8 cellular contexts compared by ENCODE assay signal in the genomic region with DNA sequence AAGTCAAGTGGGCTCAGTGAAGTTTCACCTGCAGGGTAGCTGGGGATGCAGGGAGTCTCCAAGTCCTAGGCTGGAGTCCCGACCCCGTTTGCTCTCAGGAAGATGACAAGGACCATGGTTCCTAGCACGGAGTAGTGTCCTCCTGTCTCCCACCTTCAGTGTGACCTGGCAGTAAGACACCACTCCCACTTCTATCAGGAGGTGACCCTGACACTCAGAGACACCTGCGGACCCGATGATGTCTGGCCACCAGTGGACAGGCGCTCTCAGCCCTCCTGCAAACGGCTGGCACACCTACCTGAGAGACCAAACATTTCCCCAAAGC. TPM values are rescaled to one million over a fixed set of nuclear protein-coding genes. Genes with fewer than 3 reads are reported as not detected.
DNase-seq lines count a peak whose midpoint lies in the region; ATAC-seq and TF ChIP-seq lines count a peak whose summit lies in the region.

No MANE protein-coding gene starts in this region.

- no peak for TF ChIP-seq CTCF in stomach (IDR thresholded peaks at IDR 0.05)

- H3K27me3 ChIP-seq in iPS-18a (ENCODE audit: control insufficient read depth, insufficient read depth, low read length) (no peaks in the 10 kb centered on the region), stomach (no peaks in the 10 kb centered on the region)

- H3K4me1 Mint-ChIP-seq in T-helper 2 cell treated with Interferon-gamma antibody and Interleukin-4, amounts not matched to agents 5 μg/mL and 100 μg/mL, for 36 hours (ENCODE audit: low read depth) = peaks cover 43% of the 10 kb centered on the region

- DNase-seq in T-helper 2 cell treated with Interferon-gamma antibody and Interleukin-4, amounts not matched to agents 5 μg/mL and 100 μg/mL, for 36 hours (ENCODE audit: low spot score) = no peak
- DNase-seq in T-helper 2 cell (no peak), stomach (no peak), NCI-H2171 treated with DMSO at 0.1 percent for 48 hours (lab: John Stamatoyannopoulos, UW) (no peak)
- peak; percentile 37 to 38 for DNase-seq in activated T-cell treated with anti-CD3 and anti-CD28 coated beads, Interleukin-2, amount 50 U/mL, for 48 hours

- TF ChIP-seq EP300 in stomach (IDR thresholded peaks at IDR 0.05) = no peak

- intact Hi-C loops in stomach (cut with DNase I; ENCODE audit: low total_unique reads) = loop anchor here (10.0 kb wide), 1 partner anchor 103 kb away; a partner anchor contains a TSS

- peaks cover 21% of the 10 kb centered on the region for H3K4me1 ChIP-seq in iPS-18a (ENCODE audit: control insufficient read depth, low read depth, low read length)
- peaks cover 42 to 69% (median 55%) of the 10 kb centered on the region in 4 donors for H3K4me1 ChIP-seq in stomach

- H3K27me3 Mint-ChIP-seq in T-helper 2 cell treated with Interferon-gamma antibody and Interleukin-4, amounts not matched to agents 5 μg/mL and 100 μg/mL, for 36 hours (ENCODE audit: low read depth) = no peaks in the 10 kb centered on the region

- peaks cover 32% of the 10 kb centered on the region for H3K36me3 Mint-ChIP-seq in T-helper 2 cell treated with Interferon-gamma antibody and Interleukin-4, amounts not matched to agents 5 μg/mL and 100 μg/mL, for 36 hours (ENCODE audit: low read depth)

- H3K9ac ChIP-seq in iPS-18a (ENCODE audit: low read length) = no peak overlapping the region

- peak overlapping the region; percentile 75 for H3K4me3 Mint-ChIP-seq in T-helper 2 cell treated with Interferon-gamma antibody and Interleukin-4, amounts not matched to agents 5 μg/mL and 100 μg/mL, for 36 hours

- WGBS in stomach, 5 donors = 0 to 23% (median 22%) methylated on average over 3 to 7 of the region's 7 CpGs

- ATAC-seq in HG02981 (IDR thresholded peaks at IDR 0.05; ENCODE audit: unreplicated experiment) = no peak
- no peak for ATAC-seq in GM18870 (IDR thresholded peaks at IDR 0.05; ENCODE audit: unreplicated experiment)

- peak overlapping the region; percentile 93 for H3K4me3 ChIP-seq in iPS-18a (ENCODE audit: low read length)
- peak overlapping the region; percentile 78 to 98 (median 93) for H3K4me3 ChIP-seq in stomach

- no peaks in the 10 kb centered on the region for H3K9me3 Mint-ChIP-seq in T-helper 2 cell treated with Interferon-gamma antibody and Interleukin-4, amounts not matched to agents 5 μg/mL and 100 μg/mL, for 36 hours

- H3K9me3 ChIP-seq in iPS-18a (ENCODE audit: control insufficient read depth, low read depth, low read length) = no peaks in the 10 kb centered on the region
- no peaks in the 10 kb centered on the region for H3K9me3 ChIP-seq in stomach

- no peak for TF ChIP-seq POLR2A in stomach (IDR thresholded peaks at IDR 0.05)

- peaks cover 11% of the 10 kb centered on the region for H3K36me3 ChIP-seq in iPS-18a (ENCODE audit: control insufficient read depth, low read depth, low read length)
- peaks cover 10 to 44% (median 30%) of the 10 kb centered on the region in 4 donors for H3K36me3 ChIP-seq in stomach

- H3K27ac ChIP-seq in iPS-18a (ENCODE audit: low read length) = no peak overlapping the region
- peak overlapping the region; percentile 74 to 99 (median 97) for H3K27ac ChIP-seq in stomach

- H3K27ac Mint-ChIP-seq in T-helper 2 cell treated with Interferon-gamma antibody and Interleukin-4, amounts not matched to agents 5 μg/mL and 100 μg/mL, for 36 hours = peak overlapping the region; percentile 96

RNA-seq across cellular contexts. Expression of a gene that starts 1.1 kb away (rescaled TPM):
- total RNA-seq in stomach = 100 to 1,000 TPM in 4 of 5 donors, 10 to 100 TPM in 1; 27.2 to 187 (median 147) TPM
- 100 to 1,000 TPM; 219 to 404 (median 260) TPM for polyA plus RNA-seq in stomach

RNA-seq across cellular contexts. Expression of a gene that starts 35.4 kb away (rescaled TPM):
- total RNA-seq in stomach = 100 to 1,000 TPM in 1 of 5 donors, 10 to 100 TPM in 4; 35.0 to 125 (median 82.6) TPM
- 10 to 100 TPM; 54.1 to 78.1 (median 58.3) TPM for polyA plus RNA-seq in stomach

Comparison
In these comparisons a context has a peak if more than half of its experiments do, and no peak if none do; other contexts are left out.
1. DNase-seq: peak in activated T-cell treated with anti-CD3 and anti-CD28 coated beads, Interleukin-2, amount 50 U/mL, for 48 hours (2 of 2); none in T-helper 2 cell treated with Interferon-gamma antibody and Interleukin-4, amounts not matched to agents 5 μg/mL and 100 μg/mL, for 36 hours (single experiment), T-helper 2 cell (0 of 5), stomach (single experiment) and NCI-H2171 treated with DMSO at 0.1 percent for 48 hours (single experiment).